In the genomic region with DNA sequence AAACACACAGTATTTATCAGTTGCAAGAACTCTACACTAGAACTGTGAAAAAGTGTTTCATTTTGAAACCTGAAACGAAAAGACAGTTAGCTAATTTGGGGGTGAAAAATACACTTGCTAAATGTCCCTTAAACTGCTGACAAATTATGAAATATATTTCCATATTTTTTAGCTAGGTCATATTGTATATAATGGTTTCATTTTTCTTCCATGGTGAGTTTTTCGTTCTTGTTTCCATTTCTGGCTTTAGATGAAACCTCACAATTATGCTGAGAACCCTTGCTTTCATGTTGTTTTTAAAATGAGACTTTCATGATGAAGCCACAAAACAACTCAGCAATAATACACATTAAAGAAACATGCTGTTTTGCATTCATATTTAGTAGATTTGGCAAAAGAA, we compare ENCODE assay signal across 15 cellular contexts. TPM values are rescaled to one million over a fixed set of nuclear protein-coding genes. Genes with fewer than 3 reads are reported as not detected.
DNase-seq lines count a peak whose midpoint lies in the region; ATAC-seq, FAIRE-seq and TF ChIP-seq lines count a peak whose summit lies in the region.
"Had no signal": no experiment of that assay in that cellular context is flagged by ENCODE, and none has a peak within 500 bp of the region (broad histone marks: within the 10 kb centered on the region; RNA-seq: fewer than 3 reads in every experiment).

No MANE protein-coding gene starts in this region.

- no peaks in the 10 kb centered on the region for H3K79me2 ChIP-seq in Loucy (ENCODE audit: insufficient read depth, low read length)

- H3K4me3 ChIP-seq in Loucy (ENCODE audit: low read length, poor library complexity, severe bottlenecking) = no peak overlapping the region
- H3K4me3 ChIP-seq in adrenal gland = no peak overlapping the region
- H3K4me3 ChIP-seq: cardiac muscle cell had no signal

- peak; percentile 80 for FAIRE-seq in GM18507 (lab: Jason Lieb, UNC)
- FAIRE-seq: urothelium cell line had no signal

- H2AFZ ChIP-seq in Loucy (ENCODE audit: low read length) = peak overlapping the region; percentile 13; the same call in 1 of the 2 replicates

- intact Hi-C loops in adrenal gland (cut with DNase I) = no loop called here

- H3K36me3 ChIP-seq in Loucy (ENCODE audit: insufficient read depth, low read length) = no peaks in the 10 kb centered on the region
- H3K36me3 ChIP-seq in adrenal gland (replicated peaks in 1 of 2) = no peaks in the 10 kb centered on the region
- H3K36me3 ChIP-seq: cardiac muscle cell had no signal

- H3K4me1 ChIP-seq in Loucy (ENCODE audit: insufficient read depth, low read length, poor library complexity, severe bottlenecking) = no peaks in the 10 kb centered on the region
- no peaks in the 10 kb centered on the region for H3K4me1 ChIP-seq in adrenal gland (replicated peaks in 1 of 2)

- no peaks in the 10 kb centered on the region for H4K20me1 ChIP-seq in Loucy (ENCODE audit: insufficient read depth, low read length, poor library complexity, severe bottlenecking)

- DNase-seq in GM18507 (ENCODE audit: extremely low spot score, insufficient read length, low read depth) = no peak
- no peak for DNase-seq in cerebellar nuclear complex (lab: John Stamatoyannopoulos, UW)
- no peak for DNase-seq in NCI-H128 (lab: John Stamatoyannopoulos, UW; ENCODE audit: unreplicated experiment)
- no peak for DNase-seq in NCI-H510A treated with DMSO at 0.1 percent for 48 hours (lab: John Stamatoyannopoulos, UW)
- no peak for DNase-seq in adrenal gland
- DNase-seq: activated CD4-positive, alpha-beta memory T cell treated with anti-CD3 and anti-CD28 coated beads, Interleukin-2, amount 10 ng/mL, durations not matched to agents 7 days and 5 days; activated naive CD4-positive, alpha-beta T cell; NCI-H2171; OCI-M1; T-cell had no signal

- H3K9ac ChIP-seq in Loucy (ENCODE audit: low read depth, low read length, poor library complexity, severe bottlenecking) = no peak overlapping the region

- no peak overlapping the region for H3K27ac ChIP-seq in adrenal gland
- H3K27ac ChIP-seq: cardiac muscle cell had no signal

- no peaks in the 10 kb centered on the region for H3F3A ChIP-seq in Loucy (ENCODE audit: low read depth)

- H3K4me2 ChIP-seq in Loucy (ENCODE audit: low read depth, low read length, poor library complexity, severe bottlenecking) = no peak overlapping the region

- peak; percentile 50 for ATAC-seq in GM19467 (IDR thresholded peaks at IDR 0.05; ENCODE audit: unreplicated experiment)
- peak; percentile 76 for ATAC-seq in HG02870 (IDR thresholded peaks at IDR 0.05; ENCODE audit: unreplicated experiment)
- ATAC-seq: T-cell had no signal

- H3K9me2 ChIP-seq in Loucy (replicated peaks; ENCODE audit: low read depth, low read length) = no peaks in the 10 kb centered on the region

- H3K9me3 ChIP-seq in Loucy (ENCODE audit: insufficient read depth, low read depth, low read length) (no peaks in the 10 kb centered on the region), adrenal gland (replicated peaks in 1 of 3) (no peaks in the 10 kb centered on the region)

- no peaks in the 10 kb centered on the region for H3K27me3 ChIP-seq in Loucy (ENCODE audit: insufficient read depth, low read length, poor library complexity, severe bottlenecking)
- H3K27me3 ChIP-seq in adrenal gland = no peaks in the 10 kb centered on the region
- H3K27me3 ChIP-seq: cardiac muscle cell had no signal

- 83 to 89% (median 85%) methylated on average over 2 of the region's 2 CpGs for WGBS in adrenal gland, 4 donors

- TF ChIP-seq CTCF in Loucy (conservative IDR thresholded peaks at IDR 0.05; ENCODE audit: low read length) = no peak
- no peak for TF ChIP-seq CTCF in adrenal gland (IDR thresholded peaks at IDR 0.05)

- TF ChIP-seq POLR2A in adrenal gland (IDR thresholded peaks at IDR 0.05) = no peak

RNA-seq across cellular contexts. Expression of a gene that starts 46.7 kb away (rescaled TPM):
- total RNA-seq in adrenal gland = 10 to 100 TPM in 3 of 8 donors, 1 to 10 TPM in 5; 3.1 to 16.4 (median 9.0) TPM
- 1 to 10 TPM; 1.1 to 4.3 (median 1.4) TPM for polyA plus RNA-seq in adrenal gland
- total RNA-seq: activated CD4-positive, alpha-beta memory T cell treated with anti-CD3 and anti-CD28 coated beads, Interleukin-2, amount 10 ng/mL, durations not matched to agents 7 days and 5 days had no signal
